In the genomic region with DNA sequence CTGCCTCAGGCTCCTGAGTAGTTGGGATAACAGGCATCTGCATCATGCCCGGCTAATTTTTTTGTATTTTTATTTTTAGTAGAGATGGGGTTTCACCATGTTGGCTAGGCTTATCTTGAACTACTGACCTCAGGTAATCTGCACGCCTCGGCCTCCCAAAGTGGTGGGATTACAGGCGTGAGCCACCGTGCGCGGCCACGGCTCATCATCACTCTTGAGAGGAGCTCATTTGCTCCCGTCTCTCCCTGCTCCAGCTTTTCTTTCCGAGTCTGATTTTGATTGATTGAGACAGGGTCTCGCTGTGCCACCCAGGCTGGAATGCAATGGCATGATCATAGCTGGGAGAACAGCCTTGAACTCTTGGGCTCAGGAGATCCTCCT, we compare ENCODE assay signal across 17 cellular contexts. TPM values are rescaled to one million over a fixed set of nuclear protein-coding genes. Genes with fewer than 3 reads are reported as not detected.
DNase-seq lines count a peak whose midpoint lies in the region; ATAC-seq, FAIRE-seq and TF ChIP-seq lines count a peak whose summit lies in the region.
"Had no signal": no experiment of that assay in that cellular context is flagged by ENCODE, and none has a peak within 500 bp of the region (broad histone marks: within the 10 kb centered on the region; RNA-seq: fewer than 3 reads in every experiment).

No MANE protein-coding gene starts in this region.

- DNase-seq in activated naive CD4-positive, alpha-beta T cell treated with anti-CD3 and anti-CD28 coated beads, Interleukin-2, amount 10 ng/mL, durations not matched to agents 7 days and 5 days, result no peak
- DNase-seq in activated naive CD4-positive, alpha-beta T cell treated with Interleukin-2 at 50 U/mL for 16 hours, result no peak
- DNase-seq in SJSA1 (ENCODE audit: low read depth in 1 of 2, low spot score in 2 of 2), result no peak
- DNase-seq in left lung, result peak in 1 of 2 donors; percentile 31
- no peak for DNase-seq in stimulated activated naive B cell treated with anti-CD40 and anti-IgM and Interleukin-4, amounts not matched to agents 10 μg/mL and 1 μg/mL and 100 μg/mL, for 72 hours
- no peak for DNase-seq in kidney
- no peak for DNase-seq in urothelium cell line (ENCODE audit: low spot score)
- DNase-seq in stimulated activated CD4-positive, alpha-beta T cell treated with anti-CD3 and anti-CD28 coated beads, Interleukin-2, amount 100 ng/mL, for 24 hours, result no peak
- DNase-seq: effector memory CD8-positive, alpha-beta T cell; foreskin melanocyte; KG1; NCI-H1417 treated with DMSO at 0.1 percent for 48 hours; NCI-H345; ovary; substantia nigra had no signal

- no peaks in the 10 kb centered on the region for H3K9me3 Mint-ChIP-seq in activated naive CD4-positive, alpha-beta T cell treated with anti-CD3 and anti-CD28 coated beads, Interleukin-2, amount 10 ng/mL, durations not matched to agents 7 days and 5 days
- peaks cover 2 to 5% of the 10 kb centered on the region in 2 donors for H3K9me3 Mint-ChIP-seq in stimulated activated naive B cell treated with anti-CD40 and anti-IgM and Interleukin-4, amounts not matched to agents 10 μg/mL and 1 μg/mL and 100 μg/mL, for 72 hours
- H3K9me3 Mint-ChIP-seq: effector memory CD8-positive, alpha-beta T cell had no signal

- no peak overlapping the region for H3K4me3 Mint-ChIP-seq in activated naive CD4-positive, alpha-beta T cell treated with anti-CD3 and anti-CD28 coated beads, Interleukin-2, amount 10 ng/mL, durations not matched to agents 7 days and 5 days
- no peak overlapping the region for H3K4me3 Mint-ChIP-seq in stimulated activated naive B cell treated with anti-CD40 and anti-IgM and Interleukin-4, amounts not matched to agents 10 μg/mL and 1 μg/mL and 100 μg/mL, for 72 hours
- H3K4me3 Mint-ChIP-seq: effector memory CD8-positive, alpha-beta T cell had no signal

- H3K27me3 ChIP-seq in SJSA1 (replicated peaks) (no peaks in the 10 kb centered on the region), left lung (no peaks in the 10 kb centered on the region)
- H3K27me3 ChIP-seq: ovary had no signal

- H3K4me1 ChIP-seq in SJSA1 (replicated peaks), result peaks cover 79% of the 10 kb centered on the region
- H3K4me1 ChIP-seq in left lung, result peaks cover 31 to 96% of the 10 kb centered on the region in 2 donors
- peaks cover 7 to 14% of the 10 kb centered on the region in 2 donors for H3K4me1 ChIP-seq in kidney (ENCODE audit: control insufficient read depth in 1 of 2, insufficient read depth in 1 of 2, low read depth in 1 of 2, low read length in 2 of 2)

- H3K9ac ChIP-seq in kidney (ENCODE audit: low read length in 2 of 2), result no peak overlapping the region

- peaks cover 43% of the 10 kb centered on the region for H3K36me3 Mint-ChIP-seq in activated naive CD4-positive, alpha-beta T cell treated with anti-CD3 and anti-CD28 coated beads, Interleukin-2, amount 10 ng/mL, durations not matched to agents 7 days and 5 days
- H3K36me3 Mint-ChIP-seq in stimulated activated naive B cell treated with anti-CD40 and anti-IgM and Interleukin-4, amounts not matched to agents 10 μg/mL and 1 μg/mL and 100 μg/mL, for 72 hours, result peaks cover 32 to 49% of the 10 kb centered on the region in 2 donors

- no peak for ATAC-seq in left lung
- ATAC-seq in stimulated activated naive B cell treated with anti-CD40 and anti-IgM and Interleukin-4, amounts not matched to agents 10 μg/mL and 1 μg/mL and 100 μg/mL, for 72 hours (replicated peaks), result no peak
- ATAC-seq: effector memory CD8-positive, alpha-beta T cell had no signal

- no peaks in the 10 kb centered on the region for H3K27me3 Mint-ChIP-seq in activated naive CD4-positive, alpha-beta T cell treated with anti-CD3 and anti-CD28 coated beads, Interleukin-2, amount 10 ng/mL, durations not matched to agents 7 days and 5 days
- no peaks in the 10 kb centered on the region for H3K27me3 Mint-ChIP-seq in stimulated activated naive B cell treated with anti-CD40 and anti-IgM and Interleukin-4, amounts not matched to agents 10 μg/mL and 1 μg/mL and 100 μg/mL, for 72 hours
- H3K27me3 Mint-ChIP-seq: effector memory CD8-positive, alpha-beta T cell had no signal

- H3K36me3 ChIP-seq in SJSA1 (peaks cover 35% of the 10 kb centered on the region), left lung (peaks cover 0 to 55% of the 10 kb centered on the region in 2 donors), kidney (ENCODE audit: control insufficient read depth in 1 of 2, insufficient read depth in 2 of 2, low read length in 2 of 2) (peaks cover 9 to 15% of the 10 kb centered on the region in 2 donors)
- H3K36me3 ChIP-seq: ovary had no signal

- H3K9me3 ChIP-seq in SJSA1 (replicated peaks), result no peaks in the 10 kb centered on the region
- H3K9me3 ChIP-seq in left lung, result no peaks in the 10 kb centered on the region
- H3K9me3 ChIP-seq in kidney (ENCODE audit: control insufficient read depth in 1 of 2, low read length in 2 of 2), result no peaks in the 10 kb centered on the region
- H3K9me3 ChIP-seq: ovary had no signal

- H3K4me1 Mint-ChIP-seq in activated naive CD4-positive, alpha-beta T cell treated with anti-CD3 and anti-CD28 coated beads, Interleukin-2, amount 10 ng/mL, durations not matched to agents 7 days and 5 days, result peaks cover 50% of the 10 kb centered on the region
- peaks cover 44 to 88% of the 10 kb centered on the region in 2 donors for H3K4me1 Mint-ChIP-seq in stimulated activated naive B cell treated with anti-CD40 and anti-IgM and Interleukin-4, amounts not matched to agents 10 μg/mL and 1 μg/mL and 100 μg/mL, for 72 hours

- H3K27ac Mint-ChIP-seq in activated naive CD4-positive, alpha-beta T cell treated with anti-CD3 and anti-CD28 coated beads, Interleukin-2, amount 10 ng/mL, durations not matched to agents 7 days and 5 days, result peak overlapping the region; percentile 64
- peak overlapping the region; percentile 90 for H3K27ac Mint-ChIP-seq in stimulated activated naive B cell treated with anti-CD40 and anti-IgM and Interleukin-4, amounts not matched to agents 10 μg/mL and 1 μg/mL and 100 μg/mL, for 72 hours

- no peak overlapping the region for H3K4me3 ChIP-seq in SJSA1
- H3K4me3 ChIP-seq in left lung, result no peak overlapping the region
- H3K4me3 ChIP-seq in kidney (ENCODE audit: low read length in 2 of 2), result no peak overlapping the region
- H3K4me3 ChIP-seq: ovary had no signal

- H3K27ac ChIP-seq in SJSA1 (peak overlapping the region; percentile 66), left lung (peak overlapping the region; percentile 28 to 99), kidney (ENCODE audit: low read depth in 2 of 2, low read length in 2 of 2) (peak overlapping the region in 1 of 2 donors; percentile 60)
- H3K27ac ChIP-seq: ovary had no signal

- FAIRE-seq in kidney (lab: Jason Lieb, UNC) (no peak), urothelium cell line (lab: Jason Lieb, UNC) (no peak)
- FAIRE-seq: bronchial epithelial cell, TTC549 had no signal

- CTCF ChIA-PET in activated naive CD4-positive, alpha-beta T cell treated with anti-CD3 and anti-CD28 coated beads, Interleukin-2, amount 10 ng/mL, durations not matched to agents 7 days and 5 days (lab: Charles Lee), result interaction anchor here (1.1 kb wide), 1 partner anchor 30 kb away, joined by 4 read pairs; no protein-coding TSS in a partner anchor

- TF ChIP-seq CTCF in left lung (IDR thresholded peaks at IDR 0.05), result no peak
- TF ChIP-seq CTCF in kidney (IDR thresholded peaks at IDR 0.05; ENCODE audit: borderline replicate concordance, extremely low read depth, insufficient read depth), result no peak

- intact Hi-C loops in left lung (cut with DNase I) (no loop called here), kidney (cut with DNase I) (no loop called here)

RNA-seq across cellular contexts. Expression of a gene that starts 12.6 kb away (rescaled TPM):
- total RNA-seq in SJSA1 (2014; rRNA removed; shearing (Covaris generic)), result 43.6 and 64.1 TPM in 2 replicates
- total RNA-seq in left lung (10 to 100 TPM; 63.4 to 83.6 TPM), kidney (65.4 TPM)
- 15.6 TPM for polyA plus RNA-seq in kidney (ENCODE audit: insufficient read depth, low read depth, low replicate concordance)

RNA-seq across cellular contexts. Expression of a gene that starts 31.2 kb away (rescaled TPM):
- 44.7 and 71.9 TPM in 2 replicates for total RNA-seq in SJSA1 (2014; rRNA removed; shearing (Covaris generic))
- total RNA-seq in left lung (100 to 1,000 TPM in 1 of 2 donors, 10 to 100 TPM in 1; 60.7 to 110 TPM), kidney (110 TPM)
- 31.2 TPM for polyA plus RNA-seq in kidney (ENCODE audit: insufficient read depth, low read depth, low replicate concordance)
